Comparison of ENCODE assay signal across 16 cellular contexts in the genomic region with DNA sequence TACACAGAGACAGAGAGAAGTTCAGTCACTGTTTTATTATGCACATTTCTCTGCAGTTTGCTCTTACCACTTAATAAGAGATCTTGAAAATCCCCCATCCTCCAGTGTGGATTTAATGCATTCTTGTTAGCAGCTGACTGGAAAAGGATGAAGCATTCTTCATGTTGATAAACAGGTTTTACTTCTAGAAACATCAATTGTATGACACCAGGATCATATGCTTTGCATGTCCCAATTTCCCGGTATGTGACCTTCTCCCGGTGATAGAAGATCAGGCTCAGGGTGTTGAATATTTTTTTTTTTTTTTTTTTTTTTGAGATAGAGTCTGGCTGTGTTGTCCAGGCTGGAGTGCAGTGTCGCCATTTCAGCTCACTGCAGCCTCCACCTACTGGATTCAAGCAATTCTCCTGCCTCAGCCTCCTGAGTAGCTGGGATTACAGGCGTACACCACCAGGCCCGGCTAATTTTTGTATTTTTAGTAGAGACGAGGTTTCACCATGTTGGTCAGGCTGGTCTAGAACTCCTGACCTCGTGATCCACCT. TPM values are rescaled to one million over a fixed set of nuclear protein-coding genes. Genes with fewer than 3 reads are reported as not detected.
DNase-seq lines count a peak whose midpoint lies in the region; ATAC-seq, FAIRE-seq and TF ChIP-seq lines count a peak whose summit lies in the region.
"Had no signal": no experiment of that assay in that cellular context is flagged by ENCODE, and none has a peak within 500 bp of the region (broad histone marks: within the 10 kb centered on the region; RNA-seq: fewer than 3 reads in every experiment).

No MANE protein-coding gene starts in this region.

- CTCF ChIA-PET in HepG2 (lab: Yijun Ruan, JAX; ENCODE audit: low intra/inter-chr PET ratio, low total read pairs) = interaction anchor here (0.7 to 3.1 kb wide), 5 partner anchors 34 to 352 kb away, joined by 3 to 46 read pairs (median 4); no protein-coding TSS in a partner anchor

- H3K56ac ChIP-seq in mesendoderm (ENCODE audit: low read length) = no peak overlapping the region

- in situ Hi-C loops in HepG2 (cut with HindIII; ENCODE audit: extremely low pct_ligation_motif_present, low pct_unique_long_range_greater_than_20kb) = loop anchor here (5.0 to 25.0 kb wide), 3 partner anchors 101 to 729 kb away; no protein-coding TSS in a partner anchor

- H3K9me3 Mint-ChIP-seq in astrocyte (ENCODE audit: unreplicated experiment) = no peaks in the 10 kb centered on the region
- H3K9me3 Mint-ChIP-seq: activated naive CD8-positive, alpha-beta T cell treated with anti-CD3 and anti-CD28 coated beads, Interleukin-2, amount 50 U/mL, for 24 hours had no signal

- H3K9me3 ChIP-seq in HepG2 (ENCODE audit: low read length) (no peaks in the 10 kb centered on the region), right lobe of liver (no peaks in the 10 kb centered on the region), astrocyte (ENCODE audit: insufficient read depth, low read depth, low read length) (no peaks in the 10 kb centered on the region), esophagus muscularis mucosa (no peaks in the 10 kb centered on the region)
- H3K9me3 ChIP-seq: body of pancreas, MG63, SJCRH30, upper lobe of right lung had no signal

- ATAC-seq in HepG2 = no peak
- ATAC-seq in right lobe of liver = no peak
- ATAC-seq: activated naive CD8-positive, alpha-beta T cell treated with anti-CD3 and anti-CD28 coated beads, Interleukin-2, amount 50 U/mL, for 24 hours had no signal

- TF ChIP-seq POLR2A in HepG2 (IDR thresholded peaks at IDR 0.05; ENCODE audit: insufficient read depth in 1 of 2, low read depth in 2 of 2, low read length in 2 of 2) (no peak), right lobe of liver (IDR thresholded peaks at IDR 0.05) (no peak), esophagus muscularis mucosa (IDR thresholded peaks at IDR 0.05; ENCODE audit: low read depth) (no peak)

- no peak overlapping the region for H2BK120ac ChIP-seq in mesendoderm (ENCODE audit: low read depth, low read length)

- TF ChIP-seq CTCF in HepG2 (CRISPR knock-in tag; IDR thresholded peaks at IDR 0.05) (no peak), right lobe of liver (IDR thresholded peaks at IDR 0.05) (no peak), astrocyte (IDR thresholded peaks at IDR 0.05; ENCODE audit: insufficient read depth, low read depth, low read length) (no peak), esophagus muscularis mucosa (IDR thresholded peaks at IDR 0.05) (no peak)

- WGBS in HepG2 (ENCODE audit: low lambda C conversion rate) = 90% methylated on average over 7 of the region's 7 CpGs
- 87% methylated on average over 5 of the region's 7 CpGs for WGBS in right lobe of liver (ENCODE audit: insufficient coverage, low coverage, low lambda C conversion rate, missing lambda C conversion rate)
- no CpG with 5 or more reads among the region's 7 CpGs for WGBS in mesendoderm (ENCODE audit: extremely low coverage, insufficient coverage, low lambda C conversion rate)
- WGBS in esophagus muscularis mucosa = 95% methylated on average over 7 of the region's 7 CpGs

- H3K4me1 ChIP-seq in HepG2 (ENCODE audit: insufficient read depth, low read length) = peaks cover 24% of the 10 kb centered on the region
- H3K4me1 ChIP-seq in right lobe of liver = peaks cover 0 to 4% (median 0%) of the 10 kb centered on the region in 4 donors
- no peaks in the 10 kb centered on the region for H3K4me1 ChIP-seq in astrocyte (ENCODE audit: insufficient read depth, low read length)
- no peaks in the 10 kb centered on the region for H3K4me1 ChIP-seq in mesendoderm (ENCODE audit: control insufficient read depth, low read depth, low read length)
- peaks cover 0 to 13% (median 8%) of the 10 kb centered on the region in 4 donors for H3K4me1 ChIP-seq in esophagus muscularis mucosa
- H3K4me1 ChIP-seq: SJCRH30, upper lobe of right lung had no signal

- no peak for DNase-seq in HepG2 (ENCODE audit: low spot score)
- DNase-seq in right lobe of liver = no peak
- DNase-seq in astrocyte (ENCODE audit: low read depth) = no peak
- no peak for DNase-seq in mesendoderm
- no peak for DNase-seq in NCI-H1092 treated with DMSO at 0.1 percent for 48 hours (lab: John Stamatoyannopoulos, UW)
- no peak for DNase-seq in amniotic stem cell (lab: John Stamatoyannopoulos, UW)
- no peak for DNase-seq in SHP77 (lab: John Stamatoyannopoulos, UW)
- no peak for DNase-seq in esophagus muscularis mucosa (ENCODE audit: extremely low spot score)
- DNase-seq: activated gamma-delta T cell treated with Interleukin-2 at 50 U/mL for 16 hours; effector CD4-positive, alpha-beta T cell; MG63; upper lobe of right lung had no signal

- H4K20me1 ChIP-seq in HepG2 (ENCODE audit: insufficient read depth, low read length) (no peaks in the 10 kb centered on the region), astrocyte (ENCODE audit: insufficient read depth, low read length) (no peaks in the 10 kb centered on the region)

- TF ChIP-seq EP300 in HepG2 (IDR thresholded peaks at IDR 0.05; ENCODE audit: low read depth in 2 of 2, low read length in 2 of 2) (no peak), HepG2 (CRISPR knock-in tag; IDR thresholded peaks at IDR 0.05; ENCODE audit: borderline replicate concordance) (no peak), esophagus muscularis mucosa (IDR thresholded peaks at IDR 0.05) (no peak)

- FAIRE-seq in HepG2 (lab: Jason Lieb, UNC) (no peak), astrocyte (lab: Jason Lieb, UNC) (no peak)

- H3K4me2 ChIP-seq in HepG2 (ENCODE audit: low read depth, low read length) (no peak overlapping the region), astrocyte (ENCODE audit: low read length) (no peak overlapping the region), mesendoderm (ENCODE audit: low read length) (no peak overlapping the region)

- H3K4me3 Mint-ChIP-seq in astrocyte (ENCODE audit: unreplicated experiment) = no peak overlapping the region
- H3K4me3 Mint-ChIP-seq: activated naive CD8-positive, alpha-beta T cell treated with anti-CD3 and anti-CD28 coated beads, Interleukin-2, amount 50 U/mL, for 24 hours had no signal

- peak overlapping the region; percentile 13 for H3K18ac ChIP-seq in mesendoderm (ENCODE audit: low read length)

- no TSS peak for BruUV-seq in HepG2 (replicated peaks; lab: Mats Ljungman, UMichigan)

- intact Hi-C loops in HepG2 (cut with micrococcal nuclease; ENCODE audit: unreplicated experiment) = loop anchor here (5.0 kb wide), 1 partner anchor 401 kb away; no protein-coding TSS in a partner anchor
- intact Hi-C loops in right lobe of liver (cut with DNase I) = loop anchor here (5.0 kb wide), 2 partner anchors 101 to 106 kb away; no protein-coding TSS in a partner anchor
- intact Hi-C loops in esophagus muscularis mucosa (cut with DNase I) = loop anchor here (1.0 kb wide), 1 partner anchor 105 kb away; no protein-coding TSS in a partner anchor

- POLR2A ChIA-PET in HepG2 (lab: Yijun Ruan, JAX) = no interaction called here

- H3K27me3 Mint-ChIP-seq in astrocyte (ENCODE audit: low read depth, unreplicated experiment) = no peaks in the 10 kb centered on the region
- H3K27me3 Mint-ChIP-seq: progenitor cell of endocrine pancreas had no signal

- H3K9ac ChIP-seq in HepG2 (ENCODE audit: insufficient read depth, low read depth, low read length) (no peak overlapping the region), astrocyte (ENCODE audit: low read length) (no peak overlapping the region), mesendoderm (ENCODE audit: low read length) (no peak overlapping the region)

- no peak overlapping the region for H2BK15ac ChIP-seq in mesendoderm (replicated peaks; ENCODE audit: low read depth)

- no peak overlapping the region for H4K8ac ChIP-seq in mesendoderm (ENCODE audit: low read depth, low read length)

- H3K27me3 ChIP-seq in HepG2 (ENCODE audit: control insufficient read depth in 1 of 2, insufficient read depth in 2 of 2, low read length in 2 of 2) (no peaks in the 10 kb centered on the region), right lobe of liver (no peaks in the 10 kb centered on the region), astrocyte (ENCODE audit: insufficient read depth, low read length) (no peaks in the 10 kb centered on the region), mesendoderm (ENCODE audit: insufficient read depth, low read length, poor library complexity) (no peaks in the 10 kb centered on the region), esophagus muscularis mucosa (no peaks in the 10 kb centered on the region)
- H3K27me3 ChIP-seq: body of pancreas, MG63, upper lobe of right lung had no signal

- no peak overlapping the region for H3K23ac ChIP-seq in mesendoderm (ENCODE audit: low read length)

- no peak for TF ChIP-seq RAD21 in HepG2 (CRISPR knock-in tag; IDR thresholded peaks at IDR 0.05)

- no peaks in the 10 kb centered on the region for H3K36me3 ChIP-seq in HepG2 (replicated peaks in 1 of 2; ENCODE audit: control insufficient read depth in 1 of 2, insufficient read depth in 2 of 2, low read length in 2 of 2)
- H3K36me3 ChIP-seq in right lobe of liver = no peaks in the 10 kb centered on the region
- no peaks in the 10 kb centered on the region for H3K36me3 ChIP-seq in astrocyte (ENCODE audit: insufficient read depth, low read length)
- no peaks in the 10 kb centered on the region for H3K36me3 ChIP-seq in mesendoderm (ENCODE audit: control insufficient read depth, insufficient read depth, low read length)
- H3K36me3 ChIP-seq in esophagus muscularis mucosa = no peaks in the 10 kb centered on the region
- H3K36me3 ChIP-seq: MG63, SJCRH30, upper lobe of right lung had no signal

- no peaks in the 10 kb centered on the region for H3K36me3 Mint-ChIP-seq in astrocyte (ENCODE audit: low read depth, unreplicated experiment)

- H3K27ac Mint-ChIP-seq in astrocyte (ENCODE audit: unreplicated experiment) = no peak overlapping the region
- H3K27ac Mint-ChIP-seq: activated naive CD8-positive, alpha-beta T cell treated with anti-CD3 and anti-CD28 coated beads, Interleukin-2, amount 50 U/mL, for 24 hours; progenitor cell of endocrine pancreas had no signal

- H3K79me2 ChIP-seq in HepG2 (ENCODE audit: insufficient read depth, low read length) (no peaks in the 10 kb centered on the region), astrocyte (ENCODE audit: insufficient read depth, low read length) (no peaks in the 10 kb centered on the region), mesendoderm (ENCODE audit: control insufficient read depth, insufficient read depth, low read length) (no peaks in the 10 kb centered on the region)

- H3K4me1 Mint-ChIP-seq in astrocyte (ENCODE audit: low read depth, unreplicated experiment) = no peaks in the 10 kb centered on the region

- peak overlapping the region; percentile 17 for H3K4ac ChIP-seq in mesendoderm (ENCODE audit: low read depth, low read length)

- H4K5ac ChIP-seq in mesendoderm (ENCODE audit: low read length) = no peak overlapping the region

- H3K27ac ChIP-seq in HepG2 (ENCODE audit: extremely low read length, insufficient read depth, low read length) = no peak overlapping the region
- H3K27ac ChIP-seq in right lobe of liver = no peak overlapping the region
- no peak overlapping the region for H3K27ac ChIP-seq in astrocyte (ENCODE audit: low read depth, low read length)
- no peak overlapping the region for H3K27ac ChIP-seq in mesendoderm (ENCODE audit: low read depth, low read length)
- H3K27ac ChIP-seq in esophagus muscularis mucosa (replicated peaks in 1 of 4) = no peak overlapping the region
- H3K27ac ChIP-seq: body of pancreas, SJCRH30, upper lobe of right lung had no signal

- H3K4me3 ChIP-seq in HepG2 (replicated peaks in 1 of 3; ENCODE audit: insufficient read depth in 1 of 3, low read depth in 2 of 3, low read length in 3 of 3) (no peak overlapping the region), right lobe of liver (no peak overlapping the region), astrocyte (ENCODE audit: insufficient read depth, low read depth, low read length) (no peak overlapping the region), mesendoderm (ENCODE audit: low read length) (no peak overlapping the region), esophagus muscularis mucosa (no peak overlapping the region)
- H3K4me3 ChIP-seq: body of pancreas, MG63, SJCRH30, upper lobe of right lung had no signal

- no peak overlapping the region for H2AFZ ChIP-seq in HepG2 (ENCODE audit: low read length)
- H2AFZ ChIP-seq in astrocyte (ENCODE audit: low read depth, low read length) = peak overlapping the region; percentile 59

- no peak overlapping the region for H2AK5ac ChIP-seq in mesendoderm (ENCODE audit: low read length)

- no peak overlapping the region for H2BK5ac ChIP-seq in mesendoderm (ENCODE audit: low read length)

- H3K79me1 ChIP-seq in mesendoderm (ENCODE audit: low read length) = no peaks in the 10 kb centered on the region

RNA-seq across cellular contexts. Expression of a gene that starts 6.2 kb away (rescaled TPM):
- 22.1 and 26.6 TPM in 2 replicates for total RNA-seq in HepG2 (2016; rRNA removed; fragmentation: Illumina TruSeq; extraction: Trizol)
- 6.5 and 8.8 TPM in 2 replicates for total RNA-seq in HepG2 (2016; cell fraction: cytosol; rRNA removed; fragmentation: Illumina TruSeq; extraction: Trizol; ENCODE audit: low read depth)
- 21.4 and 26.4 TPM in 2 replicates for total RNA-seq in HepG2 (2016; cell fraction: insoluble cytoplasmic fraction; rRNA removed; fragmentation: Illumina TruSeq; extraction: Trizol)
- total RNA-seq in HepG2 (2016; cell fraction: membrane; rRNA removed; fragmentation: Illumina TruSeq; extraction: Trizol) = 14.1 and 14.5 TPM in 2 replicates
- total RNA-seq in HepG2 (2016; cell fraction: nucleus; rRNA removed; fragmentation: Illumina TruSeq; extraction: Trizol) = 53.5 and 54.7 TPM in 2 replicates
- 39.0 and 41.1 TPM in 2 replicates for polyA plus RNA-seq in HepG2 (2011; rRNA removed)
- 26.0 and 30.9 TPM in 2 replicates for polyA plus RNA-seq in HepG2 (2011; cell fraction: cytosol; rRNA removed)
- 36.5 and 47.2 TPM in 2 replicates for polyA plus RNA-seq in HepG2 (2011; cell fraction: nucleus; rRNA removed)
- 22.8 and 35.4 TPM in 2 replicates for polyA plus RNA-seq in HepG2 (2012)
- polyA plus RNA-seq in HepG2 (2016; cell fraction: cytosol; fragmentation: Illumina TruSeq; extraction: Trizol; ENCODE audit: low read depth) = 2.4 and 2.7 TPM in 2 replicates
- polyA plus RNA-seq in HepG2 (2016; cell fraction: insoluble cytoplasmic fraction; fragmentation: Illumina TruSeq; extraction: Trizol; ENCODE audit: low read depth) = 31.2 and 35.1 TPM in 2 replicates
- 5.9 and 6.4 TPM in 2 replicates for polyA plus RNA-seq in HepG2 (2016; cell fraction: membrane; fragmentation: Illumina TruSeq; extraction: Trizol; ENCODE audit: low read depth)
- polyA plus RNA-seq in HepG2 (2016; cell fraction: nucleus; fragmentation: Illumina TruSeq; extraction: Trizol; ENCODE audit: insufficient read depth, low read depth) = 43.3 and 43.6 TPM in 2 replicates
- polyA minus RNA-seq in HepG2 (2011; rRNA and poly(A)+ RNA removed; ENCODE audit: low replicate concordance) = 32.8 and 173 TPM in 2 replicates
- 58.1 and 61.3 TPM in 2 replicates for polyA minus RNA-seq in HepG2 (2011; cell fraction: cytosol; rRNA and poly(A)+ RNA removed)
- polyA minus RNA-seq in HepG2 (2011; cell fraction: nucleus; rRNA and poly(A)+ RNA removed) = 95.2 and 100 TPM in 2 replicates
- total RNA-seq in right lobe of liver = 10 to 100 TPM; 11.5 to 29.9 (median 18.2) TPM
- 116 and 128 TPM in 2 replicates for total RNA-seq in astrocyte
- 32.4 TPM for polyA plus RNA-seq in mesendoderm (2013, experiment 1 of 2)
- polyA plus RNA-seq in mesendoderm (2013, experiment 2 of 2) = 30.3 TPM
- 10 to 100 TPM; 29.2 to 43.4 (median 37.1) TPM for total RNA-seq in esophagus muscularis mucosa
